1 cellular context compared by ENCODE assay signal in the genomic region with DNA sequence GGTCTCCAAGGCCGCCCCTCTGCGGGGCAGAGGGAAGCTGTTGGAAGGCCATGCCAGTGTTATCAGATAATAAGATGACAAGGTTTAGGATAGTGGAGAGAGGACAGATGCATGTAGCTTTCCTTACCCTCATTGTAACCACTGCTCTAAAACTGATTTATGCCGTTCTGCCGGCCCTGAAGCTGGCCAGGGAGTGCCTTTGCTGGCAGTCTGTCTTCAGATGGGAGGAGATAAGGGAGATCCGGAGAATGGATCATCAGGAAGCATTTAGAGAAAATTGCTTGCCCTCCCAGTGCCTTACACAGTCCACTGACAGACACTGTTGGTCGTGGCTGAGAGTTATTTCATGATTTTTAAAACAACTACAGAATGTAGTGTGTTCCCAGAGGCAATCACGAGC.
TF ChIP-seq lines count a peak whose summit lies in the region.

No MANE protein-coding gene starts in this region.

TF ChIP-seq in H1, 55 proteins besides CTCF, POLR2A, EP300 and RAD21:
- TF ChIP-seq TAF7 (optimal IDR thresholded peaks at IDR 0.05; ENCODE audit: borderline replicate concordance, low read depth, low read length) (no peak), CBX8 (IDR thresholded peaks at IDR 0.05; ENCODE audit: borderline replicate concordance, low read depth, low read length) (no peak), RNF2 (IDR thresholded peaks at IDR 0.05; ENCODE audit: borderline replicate concordance, low read depth, low read length, missing control alignments, poor library complexity, severe bottlenecking) (no peak), CHD2 (IDR thresholded peaks at IDR 0.05; ENCODE audit: low read length) (no peak), CREB1 (IDR thresholded peaks at IDR 0.05) (no peak), TEAD4 (IDR thresholded peaks at IDR 0.05; ENCODE audit: low read depth, low read length) (no peak), POU5F1 (IDR thresholded peaks at IDR 0.05; ENCODE audit: low read depth, low read length) (no peak), KDM4A (IDR thresholded peaks at IDR 0.05; ENCODE audit: low read depth, low read length, severe bottlenecking) (no peak), JUN (IDR thresholded peaks at IDR 0.05; ENCODE audit: low read depth, low read length) (no peak), YY1 (IDR thresholded peaks at IDR 0.05; ENCODE audit: low read depth, low read length) (no peak), CBX5 (IDR thresholded peaks at IDR 0.05; ENCODE audit: low read depth, low read length) (no peak), MAX (IDR thresholded peaks at IDR 0.05) (no peak), SP1 (IDR thresholded peaks at IDR 0.05; ENCODE audit: low read depth, low read length) (no peak), TAF1 (IDR thresholded peaks at IDR 0.05; ENCODE audit: low read depth, low read length) (no peak), SIN3A (conservative IDR thresholded peaks at IDR 0.05 in 1 of 2, IDR thresholded peaks at IDR 0.05 in 1 of 2; ENCODE audit: low read depth in 1 of 2, low read length in 2 of 2) (no peak), EZH2 (IDR thresholded peaks at IDR 0.05; ENCODE audit: low read depth, low read length, severe bottlenecking) (no peak)
